8 cellular contexts compared by ENCODE assay signal in the genomic region with DNA sequence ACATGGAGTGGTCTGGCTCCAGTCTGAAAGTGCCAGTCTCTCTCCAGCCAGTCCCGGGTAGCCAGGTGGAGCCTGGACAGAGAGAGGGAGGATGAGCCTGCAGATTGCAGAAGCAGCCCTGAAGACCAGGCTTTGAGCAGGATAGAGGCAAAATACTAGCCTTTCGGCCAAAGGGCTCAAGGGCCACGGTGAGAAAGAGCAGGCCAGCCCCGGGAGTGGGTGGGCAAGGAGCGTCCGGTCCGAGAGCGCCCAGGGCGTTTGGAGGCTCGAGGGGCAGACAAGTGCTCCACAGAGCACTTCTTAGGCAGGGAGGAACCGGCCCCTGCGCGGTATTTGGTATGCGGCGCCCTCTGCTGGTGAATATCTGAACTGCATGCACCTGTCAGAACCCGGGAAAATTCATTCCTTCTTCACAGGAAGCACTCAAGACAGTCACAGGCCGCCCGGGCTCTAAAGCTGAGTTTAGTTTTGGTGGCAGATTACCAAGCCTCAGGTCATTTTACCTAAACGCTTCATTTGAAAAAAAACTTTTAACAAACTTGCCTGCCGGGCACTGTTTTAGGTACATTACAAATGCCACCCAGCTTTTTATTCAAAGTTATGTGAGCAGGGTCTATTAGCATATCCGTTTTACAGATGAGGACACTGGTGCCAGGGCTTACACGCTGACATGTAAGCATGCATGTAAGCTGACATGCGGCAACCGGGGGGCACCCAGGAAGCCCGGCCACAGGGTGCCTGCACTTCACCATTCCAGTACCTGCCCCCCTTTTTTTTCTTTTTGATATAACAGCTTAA. TPM values are rescaled to one million over a fixed set of nuclear protein-coding genes. Genes with fewer than 3 reads are reported as not detected.
DNase-seq lines count a peak whose midpoint lies in the region; ATAC-seq and TF ChIP-seq lines count a peak whose summit lies in the region.

No MANE protein-coding gene starts in this region.

- no peak for ATAC-seq in HG02588 (IDR thresholded peaks at IDR 0.05; ENCODE audit: unreplicated experiment)

- TF ChIP-seq CTCF in astrocyte of the cerebellum (IDR thresholded peaks at IDR 0.05; ENCODE audit: low read depth, low read length, missing control alignments) = peak; percentile 80

- DNase-seq in DMS153 (lab: John Stamatoyannopoulos, UW) (peak; percentile 30), H7 (peak; percentile 90), NCI-H187 treated with DMSO at 0.1 percent for 48 hours (lab: John Stamatoyannopoulos, UW) (peak; percentile 12), T-helper 2 cell (peak; percentile 15 to 55 (median 44)), astrocyte of the cerebellum (ENCODE audit: low read depth) (no peak), iPS DF 19.7 (ENCODE audit: low read depth, low spot score) (peak; percentile 28)
- peak; percentile 45 to 74 (median 50) for DNase-seq in stimulated activated CD4-positive, alpha-beta T cell treated with anti-CD3 and anti-CD28 coated beads, Interleukin-12 subunit alpha, Interleukin-12 subunit beta, amount 100 ng/mL, for 48 hours (ENCODE audit: low read depth in 2 of 3, low spot score in 1 of 3)

- in situ Hi-C loops in astrocyte of the cerebellum (cut with HindIII; ENCODE audit: low sequenced_read_pairs) = no loop called here

- H3K36me3 ChIP-seq in H7 (replicated peaks; ENCODE audit: control insufficient read depth, insufficient read depth, low read length) = no peaks in the 10 kb centered on the region

- no peak overlapping the region for H3K4me3 ChIP-seq in H7 (ENCODE audit: insufficient read depth, low read depth, low read length)
- no peak overlapping the region for H3K4me3 ChIP-seq in astrocyte of the cerebellum (ENCODE audit: low read depth, low read length)

- peaks cover 8% of the 10 kb centered on the region for H3K27me3 ChIP-seq in H7 (ENCODE audit: control insufficient read depth, insufficient read depth, low read length)

RNA-seq across cellular contexts. Expression of gene PSMC1, which starts 21.0 kb away (rescaled TPM):
- 129 and 146 TPM in 2 replicates for total RNA-seq in H7 (2014; rRNA removed; shearing (Covaris generic))
